In the genomic region with DNA sequence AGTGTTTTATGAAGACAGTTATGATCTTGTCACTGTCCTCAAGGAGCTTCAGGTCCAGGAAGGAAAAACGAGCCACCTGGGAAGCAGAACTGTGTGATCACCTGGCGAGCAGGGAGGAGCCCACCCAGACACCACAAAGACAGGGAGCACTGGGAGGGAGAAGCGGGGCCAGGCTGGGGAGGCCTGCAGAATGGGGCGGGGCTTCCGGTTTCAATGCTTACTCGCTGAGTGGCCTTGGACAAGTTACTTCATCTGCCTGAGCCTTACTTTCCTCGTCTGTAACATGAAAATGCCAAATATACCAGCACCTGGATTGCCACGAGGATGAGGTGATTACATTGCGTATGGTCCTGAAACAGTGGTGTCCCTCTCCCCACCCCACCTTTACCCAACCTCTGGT, we compare ENCODE assay signal across 2 cellular contexts.
TF ChIP-seq lines count a peak whose summit lies in the region.

No MANE protein-coding gene starts in this region.

TF ChIP-seq in SK-N-SH, 30 proteins besides CTCF, POLR2A, EP300 and RAD21 (continued from another document):
- TF ChIP-seq, protein P1, sequence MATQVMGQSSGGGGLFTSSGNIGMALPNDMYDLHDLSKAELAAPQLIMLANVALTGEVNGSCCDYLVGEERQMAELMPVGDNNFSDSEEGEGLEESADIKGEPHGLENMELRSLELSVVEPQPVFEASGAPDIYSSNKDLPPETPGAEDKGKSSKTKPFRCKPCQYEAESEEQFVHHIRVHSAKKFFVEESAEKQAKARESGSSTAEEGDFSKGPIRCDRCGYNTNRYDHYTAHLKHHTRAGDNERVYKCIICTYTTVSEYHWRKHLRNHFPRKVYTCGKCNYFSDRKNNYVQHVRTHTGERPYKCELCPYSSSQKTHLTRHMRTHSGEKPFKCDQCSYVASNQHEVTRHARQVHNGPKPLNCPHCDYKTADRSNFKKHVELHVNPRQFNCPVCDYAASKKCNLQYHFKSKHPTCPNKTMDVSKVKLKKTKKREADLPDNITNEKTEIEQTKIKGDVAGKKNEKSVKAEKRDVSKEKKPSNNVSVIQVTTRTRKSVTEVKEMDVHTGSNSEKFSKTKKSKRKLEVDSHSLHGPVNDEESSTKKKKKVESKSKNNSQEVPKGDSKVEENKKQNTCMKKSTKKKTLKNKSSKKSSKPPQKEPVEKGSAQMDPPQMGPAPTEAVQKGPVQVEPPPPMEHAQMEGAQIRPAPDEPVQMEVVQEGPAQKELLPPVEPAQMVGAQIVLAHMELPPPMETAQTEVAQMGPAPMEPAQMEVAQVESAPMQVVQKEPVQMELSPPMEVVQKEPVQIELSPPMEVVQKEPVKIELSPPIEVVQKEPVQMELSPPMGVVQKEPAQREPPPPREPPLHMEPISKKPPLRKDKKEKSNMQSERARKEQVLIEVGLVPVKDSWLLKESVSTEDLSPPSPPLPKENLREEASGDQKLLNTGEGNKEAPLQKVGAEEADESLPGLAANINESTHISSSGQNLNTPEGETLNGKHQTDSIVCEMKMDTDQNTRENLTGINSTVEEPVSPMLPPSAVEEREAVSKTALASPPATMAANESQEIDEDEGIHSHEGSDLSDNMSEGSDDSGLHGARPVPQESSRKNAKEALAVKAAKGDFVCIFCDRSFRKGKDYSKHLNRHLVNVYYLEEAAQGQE (IDR thresholded peaks at IDR 0.05; ENCODE audit: low read depth, low read length) = no peak
- TF ChIP-seq NRF1 (IDR thresholded peaks at IDR 0.05; ENCODE audit: low read depth, low read length) (no peak), RCOR1 (IDR thresholded peaks at IDR 0.05; ENCODE audit: low read length) (no peak), GABPA (IDR thresholded peaks at IDR 0.05; ENCODE audit: low read depth) (no peak), NFIC (IDR thresholded peaks at IDR 0.05; ENCODE audit: borderline replicate concordance) (no peak), TEAD4 (IDR thresholded peaks at IDR 0.05; ENCODE audit: borderline replicate concordance, insufficient read depth) (no peak), RFX5 (IDR thresholded peaks at IDR 0.05; ENCODE audit: low read length) (no peak)
- TF ChIP-seq, protein P2, sequence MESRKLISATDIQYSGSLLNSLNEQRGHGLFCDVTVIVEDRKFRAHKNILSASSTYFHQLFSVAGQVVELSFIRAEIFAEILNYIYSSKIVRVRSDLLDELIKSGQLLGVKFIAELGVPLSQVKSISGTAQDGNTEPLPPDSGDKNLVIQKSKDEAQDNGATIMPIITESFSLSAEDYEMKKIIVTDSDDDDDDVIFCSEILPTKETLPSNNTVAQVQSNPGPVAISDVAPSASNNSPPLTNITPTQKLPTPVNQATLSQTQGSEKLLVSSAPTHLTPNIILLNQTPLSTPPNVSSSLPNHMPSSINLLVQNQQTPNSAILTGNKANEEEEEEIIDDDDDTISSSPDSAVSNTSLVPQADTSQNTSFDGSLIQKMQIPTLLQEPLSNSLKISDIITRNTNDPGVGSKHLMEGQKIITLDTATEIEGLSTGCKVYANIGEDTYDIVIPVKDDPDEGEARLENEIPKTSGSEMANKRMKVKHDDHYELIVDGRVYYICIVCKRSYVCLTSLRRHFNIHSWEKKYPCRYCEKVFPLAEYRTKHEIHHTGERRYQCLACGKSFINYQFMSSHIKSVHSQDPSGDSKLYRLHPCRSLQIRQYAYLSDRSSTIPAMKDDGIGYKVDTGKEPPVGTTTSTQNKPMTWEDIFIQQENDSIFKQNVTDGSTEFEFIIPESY (IDR thresholded peaks at IDR 0.05; ENCODE audit: borderline replicate concordance, low read depth) = no peak
- TF ChIP-seq, protein P3, sequence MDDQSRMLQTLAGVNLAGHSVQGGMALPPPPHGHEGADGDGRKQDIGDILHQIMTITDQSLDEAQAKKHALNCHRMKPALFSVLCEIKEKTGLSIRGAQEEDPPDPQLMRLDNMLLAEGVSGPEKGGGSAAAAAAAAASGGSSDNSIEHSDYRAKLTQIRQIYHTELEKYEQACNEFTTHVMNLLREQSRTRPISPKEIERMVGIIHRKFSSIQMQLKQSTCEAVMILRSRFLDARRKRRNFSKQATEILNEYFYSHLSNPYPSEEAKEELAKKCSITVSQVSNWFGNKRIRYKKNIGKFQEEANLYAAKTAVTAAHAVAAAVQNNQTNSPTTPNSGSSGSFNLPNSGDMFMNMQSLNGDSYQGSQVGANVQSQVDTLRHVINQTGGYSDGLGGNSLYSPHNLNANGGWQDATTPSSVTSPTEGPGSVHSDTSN (IDR thresholded peaks at IDR 0.05) = no peak
- TF ChIP-seq, protein P4, sequence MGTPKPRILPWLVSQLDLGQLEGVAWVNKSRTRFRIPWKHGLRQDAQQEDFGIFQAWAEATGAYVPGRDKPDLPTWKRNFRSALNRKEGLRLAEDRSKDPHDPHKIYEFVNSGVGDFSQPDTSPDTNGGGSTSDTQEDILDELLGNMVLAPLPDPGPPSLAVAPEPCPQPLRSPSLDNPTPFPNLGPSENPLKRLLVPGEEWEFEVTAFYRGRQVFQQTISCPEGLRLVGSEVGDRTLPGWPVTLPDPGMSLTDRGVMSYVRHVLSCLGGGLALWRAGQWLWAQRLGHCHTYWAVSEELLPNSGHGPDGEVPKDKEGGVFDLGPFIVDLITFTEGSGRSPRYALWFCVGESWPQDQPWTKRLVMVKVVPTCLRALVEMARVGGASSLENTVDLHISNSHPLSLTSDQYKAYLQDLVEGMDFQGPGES (IDR thresholded peaks at IDR 0.05; ENCODE audit: low read depth, low read length) = no peak

TF ChIP-seq in SK-N-SH treated with all-trans-retinoic acid at 6 μM for 48 hours, 23 proteins besides CTCF, POLR2A, EP300 and RAD21 (continued from another document):
- TF ChIP-seq ARNTL (CRISPR knock-in tag; IDR thresholded peaks at IDR 0.05; ENCODE audit: borderline replicate concordance, low read depth) = no peak
- TF ChIP-seq OSR1 (CRISPR knock-in tag; IDR thresholded peaks at IDR 0.05) = no peak
- no peak for TF ChIP-seq SNAI2 (CRISPR knock-in tag; IDR thresholded peaks at IDR 0.05)
- TF ChIP-seq ESRRG (CRISPR knock-in tag; IDR thresholded peaks at IDR 0.05) = no peak
- no peak for TF ChIP-seq ZFP30 (CRISPR knock-in tag; IDR thresholded peaks at IDR 0.05)
- no peak for TF ChIP-seq CSDC2 (CRISPR knock-in tag; IDR thresholded peaks at IDR 0.05)
- TF ChIP-seq, protein P5, sequence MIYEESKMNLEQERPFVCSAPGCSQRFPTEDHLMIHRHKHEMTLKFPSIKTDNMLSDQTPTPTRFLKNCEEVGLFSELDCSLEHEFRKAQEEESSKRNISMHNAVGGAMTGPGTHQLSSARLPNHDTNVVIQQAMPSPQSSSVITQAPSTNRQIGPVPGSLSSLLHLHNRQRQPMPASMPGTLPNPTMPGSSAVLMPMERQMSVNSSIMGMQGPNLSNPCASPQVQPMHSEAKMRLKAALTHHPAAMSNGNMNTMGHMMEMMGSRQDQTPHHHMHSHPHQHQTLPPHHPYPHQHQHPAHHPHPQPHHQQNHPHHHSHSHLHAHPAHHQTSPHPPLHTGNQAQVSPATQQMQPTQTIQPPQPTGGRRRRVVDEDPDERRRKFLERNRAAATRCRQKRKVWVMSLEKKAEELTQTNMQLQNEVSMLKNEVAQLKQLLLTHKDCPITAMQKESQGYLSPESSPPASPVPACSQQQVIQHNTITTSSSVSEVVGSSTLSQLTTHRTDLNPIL (CRISPR knock-in tag; IDR thresholded peaks at IDR 0.05; ENCODE audit: low read depth) = no peak
